17 cellular contexts compared by ENCODE assay signal in the genomic region with DNA sequence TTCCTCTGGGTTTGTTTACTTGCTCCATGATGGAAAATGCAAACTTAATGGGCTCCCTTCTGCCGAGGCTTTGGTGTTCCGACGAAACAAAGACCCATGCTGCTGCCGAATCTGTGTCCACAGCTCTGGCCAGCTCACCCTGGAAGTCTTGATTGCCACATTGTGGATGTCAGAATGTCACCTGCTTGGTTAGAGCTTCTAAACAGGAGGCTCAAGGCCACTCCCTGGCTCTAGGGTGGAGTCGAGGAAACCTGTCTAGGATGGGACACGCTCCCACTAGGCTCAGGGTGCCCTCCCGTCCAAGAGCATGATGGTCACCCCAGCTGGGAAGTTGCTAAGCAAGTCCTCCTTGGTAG.
A peak's percentile ranks its signal among the peaks of the same experiment; 100 is the strongest.
DNase-seq lines count a peak whose midpoint lies in the region; ATAC-seq, FAIRE-seq and TF ChIP-seq lines count a peak whose summit lies in the region.
"Had no signal": no experiment of that assay in that cellular context is flagged by ENCODE, and none has a peak within 500 bp of the region (broad histone marks: within the 10 kb centered on the region; RNA-seq: fewer than 3 reads in every experiment).

No MANE protein-coding gene starts in this region.

- H3K4me3 Mint-ChIP-seq in astrocyte (ENCODE audit: unreplicated experiment) = no peak overlapping the region
- H3K4me3 Mint-ChIP-seq: activated CD8-positive, alpha-beta T cell treated with anti-CD3 and anti-CD28 coated beads for 36 hours; immature natural killer cell; T-cell had no signal

- intact Hi-C loops in kidney (cut with DNase I) = no loop called here
- intact Hi-C loops in stomach (cut with DNase I; ENCODE audit: low total_unique reads) = no loop called here

- no peaks in the 10 kb centered on the region for H3K36me3 ChIP-seq in astrocyte (ENCODE audit: insufficient read depth, low read length)
- no peaks in the 10 kb centered on the region for H3K36me3 ChIP-seq in kidney (ENCODE audit: control insufficient read depth in 1 of 2, insufficient read depth in 2 of 2, low read length in 2 of 2)
- no peaks in the 10 kb centered on the region for H3K36me3 ChIP-seq in stomach
- H3K36me3 ChIP-seq: thoracic aorta had no signal

- WGBS in stomach, 5 donors = 21 to 28% (median 26%) methylated on average over 7 of the region's 7 CpGs

- H3K4me1 Mint-ChIP-seq in astrocyte (ENCODE audit: low read depth, unreplicated experiment) = peaks cover 4% of the 10 kb centered on the region
- H3K4me1 Mint-ChIP-seq: immature natural killer cell, T-cell had no signal

- no peaks in the 10 kb centered on the region for H3K9me3 ChIP-seq in astrocyte (ENCODE audit: insufficient read depth, low read depth, low read length)
- no peaks in the 10 kb centered on the region for H3K9me3 ChIP-seq in kidney (ENCODE audit: control insufficient read depth in 1 of 2, low read length in 2 of 2)
- H3K9me3 ChIP-seq in stomach = no peaks in the 10 kb centered on the region
- H3K9me3 ChIP-seq: thoracic aorta had no signal

- H3K27ac ChIP-seq in astrocyte (ENCODE audit: low read depth, low read length) = peak overlapping the region; percentile 23
- peak overlapping the region in 1 of 2 donors; percentile 9 for H3K27ac ChIP-seq in kidney (ENCODE audit: low read depth in 2 of 2, low read length in 2 of 2)
- peak overlapping the region in 3 of 5 donors; percentile 49 to 62 (median 55) for H3K27ac ChIP-seq in stomach
- H3K27ac ChIP-seq: 22Rv1, C4-2B, thoracic aorta had no signal

- no peak for TF ChIP-seq EP300 in stomach (IDR thresholded peaks at IDR 0.05)

- H3K27ac Mint-ChIP-seq in astrocyte (ENCODE audit: unreplicated experiment) = no peak overlapping the region
- H3K27ac Mint-ChIP-seq: activated CD8-positive, alpha-beta T cell treated with anti-CD3 and anti-CD28 coated beads for 36 hours; immature natural killer cell; T-cell had no signal

- no peaks in the 10 kb centered on the region for H3K79me2 ChIP-seq in astrocyte (ENCODE audit: insufficient read depth, low read length)

- FAIRE-seq in astrocyte (lab: Jason Lieb, UNC) = no peak
- FAIRE-seq in kidney (lab: Jason Lieb, UNC) = no peak

- ATAC-seq in HG03521 (IDR thresholded peaks at IDR 0.05; ENCODE audit: unreplicated experiment) = no peak
- ATAC-seq: activated CD8-positive, alpha-beta T cell treated with anti-CD3 and anti-CD28 coated beads for 36 hours; T-cell had no signal

- H3K4me3 ChIP-seq in astrocyte (ENCODE audit: insufficient read depth, low read depth, low read length) (no peak overlapping the region), kidney (ENCODE audit: low read length in 2 of 2) (peak overlapping the region; percentile 5 to 26), stomach (no peak overlapping the region)
- H3K4me3 ChIP-seq: thoracic aorta had no signal

- H3K4me2 ChIP-seq in astrocyte (ENCODE audit: low read length) = peak overlapping the region; percentile 64

- no peaks in the 10 kb centered on the region for H3K27me3 ChIP-seq in astrocyte (ENCODE audit: insufficient read depth, low read length)
- peaks cover 0 to 5% (median 0%) of the 10 kb centered on the region in 3 donors for H3K27me3 ChIP-seq in stomach

- no peaks in the 10 kb centered on the region for H3K36me3 Mint-ChIP-seq in astrocyte (ENCODE audit: low read depth, unreplicated experiment)
- H3K36me3 Mint-ChIP-seq: immature natural killer cell, T-cell had no signal

- H2AFZ ChIP-seq in astrocyte (ENCODE audit: low read depth, low read length) = peak overlapping the region; percentile 65

- peak; percentile 97 for DNase-seq in DMS153 (lab: John Stamatoyannopoulos, UW)
- no peak for DNase-seq in DMS153 treated with DMSO at 0.1 percent for 48 hours (lab: John Stamatoyannopoulos, UW; ENCODE audit: unreplicated experiment)
- DNase-seq in astrocyte (ENCODE audit: low read depth) = no peak
- no peak for DNase-seq in kidney
- peak; percentile 36 for DNase-seq in stomach
- no peak for DNase-seq in NCI-H774 (lab: John Stamatoyannopoulos, UW)
- no peak for DNase-seq in NCI-H1417 treated with DMSO at 0.1 percent for 48 hours (lab: John Stamatoyannopoulos, UW)
- DNase-seq: activated CD8-positive, alpha-beta T cell treated with anti-CD3 and anti-CD28 coated beads for 36 hours; central memory CD4-positive, alpha-beta T cell; immature natural killer cell; midbrain; stimulated activated CD4-positive, alpha-beta T cell treated with anti-CD3 and anti-CD28 coated beads, Interleukin-4, amount 100 ng/mL, for 4 hours; T-cell had no signal

- H3K9me3 Mint-ChIP-seq in astrocyte (ENCODE audit: unreplicated experiment) = peaks cover 2% of the 10 kb centered on the region
- H3K9me3 Mint-ChIP-seq: immature natural killer cell had no signal

- H3K4me1 ChIP-seq in astrocyte (ENCODE audit: insufficient read depth, low read length) (peaks cover 10% of the 10 kb centered on the region), kidney (ENCODE audit: control insufficient read depth in 1 of 2, insufficient read depth in 1 of 2, low read depth in 1 of 2, low read length in 2 of 2) (peaks cover 0 to 11% of the 10 kb centered on the region in 2 donors), stomach (peaks cover 0 to 19% (median 15%) of the 10 kb centered on the region in 4 donors)

- no peaks in the 10 kb centered on the region for H4K20me1 ChIP-seq in astrocyte (ENCODE audit: insufficient read depth, low read length)

- no peak for TF ChIP-seq CTCF in astrocyte (IDR thresholded peaks at IDR 0.05; ENCODE audit: insufficient read depth, low read depth, low read length)
- TF ChIP-seq CTCF in kidney (IDR thresholded peaks at IDR 0.05; ENCODE audit: borderline replicate concordance, extremely low read depth, insufficient read depth) = no peak
- TF ChIP-seq CTCF in stomach (IDR thresholded peaks at IDR 0.05) = no peak

- peaks cover 10% of the 10 kb centered on the region for H3K27me3 Mint-ChIP-seq in astrocyte (ENCODE audit: low read depth, unreplicated experiment)
- H3K27me3 Mint-ChIP-seq: activated CD8-positive, alpha-beta T cell treated with anti-CD3 and anti-CD28 coated beads for 36 hours had no signal

- peak overlapping the region; percentile 40 for H3K9ac ChIP-seq in astrocyte (ENCODE audit: low read length)
- no peak overlapping the region for H3K9ac ChIP-seq in kidney (ENCODE audit: low read length in 2 of 2)

- TF ChIP-seq POLR2A in stomach (IDR thresholded peaks at IDR 0.05) = no peak

Comparison
In these comparisons a context has a peak if more than half of its experiments do, and no peak if none do; other contexts are left out.
1. DNase-seq: peak in DMS153 (single experiment) and stomach (single experiment); none in DMS153 treated with DMSO at 0.1 percent for 48 hours (single experiment), astrocyte (single experiment), kidney (single experiment), NCI-H774 (single experiment) and NCI-H1417 treated with DMSO at 0.1 percent for 48 hours (single experiment).
2. H3K4me3 ChIP-seq: peak in kidney (2 of 2); none in astrocyte (single experiment) and stomach (0 of 4).